In the genomic region with DNA sequence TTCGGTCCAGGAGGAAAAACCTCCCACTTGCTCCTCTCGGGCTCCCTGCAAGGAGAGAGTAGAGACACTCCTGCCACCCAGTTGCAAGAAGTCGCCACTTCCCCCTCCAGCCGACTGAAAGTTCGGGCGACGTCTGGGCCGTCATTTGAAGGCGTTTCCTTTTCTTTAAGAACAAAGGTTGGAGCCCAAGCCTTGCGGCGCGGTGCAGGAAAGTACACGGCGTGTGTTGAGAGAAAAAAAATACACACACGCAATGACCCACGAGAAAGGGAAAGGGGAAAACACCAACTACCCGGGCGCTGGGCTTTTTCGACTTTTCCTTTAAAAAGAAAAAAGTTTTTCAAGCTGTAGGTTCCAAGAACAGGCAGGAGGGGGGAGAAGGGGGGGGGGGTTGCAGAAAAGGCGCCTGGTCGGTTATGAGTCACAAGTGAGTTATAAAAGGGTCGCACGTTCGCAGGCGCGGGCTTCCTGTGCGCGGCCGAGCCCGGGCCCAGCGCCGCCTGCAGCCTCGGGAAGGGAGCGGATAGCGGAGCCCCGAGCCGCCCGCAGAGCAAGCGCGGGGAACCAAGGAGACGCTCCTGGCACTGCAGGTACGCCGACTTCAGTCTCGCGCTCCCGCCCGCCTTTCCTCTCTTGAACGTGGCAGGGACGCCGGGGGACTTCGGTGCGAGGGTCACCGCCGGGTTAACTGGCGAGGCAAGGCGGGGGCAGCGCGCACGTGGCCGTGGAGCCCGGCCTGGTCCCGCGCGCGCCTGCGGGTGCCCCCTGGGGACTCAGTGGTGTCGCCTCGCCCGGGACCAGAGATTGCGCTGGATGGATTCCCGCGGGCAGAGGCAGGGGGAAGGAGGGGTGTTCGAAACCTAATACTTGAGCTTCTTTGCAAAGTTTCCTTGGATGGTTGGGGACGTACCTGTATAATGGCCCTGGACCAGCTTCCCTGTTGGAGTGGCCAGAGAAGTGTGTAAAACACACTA, we compare ENCODE assay signal across 1 cellular context.
TF ChIP-seq lines count a peak whose summit lies in the region.

No MANE protein-coding gene starts in this region.

TF ChIP-seq in GM23338, 12 proteins besides CTCF, POLR2A, EP300 and RAD21 (continued from another document):
- TF ChIP-seq, protein P1, sequence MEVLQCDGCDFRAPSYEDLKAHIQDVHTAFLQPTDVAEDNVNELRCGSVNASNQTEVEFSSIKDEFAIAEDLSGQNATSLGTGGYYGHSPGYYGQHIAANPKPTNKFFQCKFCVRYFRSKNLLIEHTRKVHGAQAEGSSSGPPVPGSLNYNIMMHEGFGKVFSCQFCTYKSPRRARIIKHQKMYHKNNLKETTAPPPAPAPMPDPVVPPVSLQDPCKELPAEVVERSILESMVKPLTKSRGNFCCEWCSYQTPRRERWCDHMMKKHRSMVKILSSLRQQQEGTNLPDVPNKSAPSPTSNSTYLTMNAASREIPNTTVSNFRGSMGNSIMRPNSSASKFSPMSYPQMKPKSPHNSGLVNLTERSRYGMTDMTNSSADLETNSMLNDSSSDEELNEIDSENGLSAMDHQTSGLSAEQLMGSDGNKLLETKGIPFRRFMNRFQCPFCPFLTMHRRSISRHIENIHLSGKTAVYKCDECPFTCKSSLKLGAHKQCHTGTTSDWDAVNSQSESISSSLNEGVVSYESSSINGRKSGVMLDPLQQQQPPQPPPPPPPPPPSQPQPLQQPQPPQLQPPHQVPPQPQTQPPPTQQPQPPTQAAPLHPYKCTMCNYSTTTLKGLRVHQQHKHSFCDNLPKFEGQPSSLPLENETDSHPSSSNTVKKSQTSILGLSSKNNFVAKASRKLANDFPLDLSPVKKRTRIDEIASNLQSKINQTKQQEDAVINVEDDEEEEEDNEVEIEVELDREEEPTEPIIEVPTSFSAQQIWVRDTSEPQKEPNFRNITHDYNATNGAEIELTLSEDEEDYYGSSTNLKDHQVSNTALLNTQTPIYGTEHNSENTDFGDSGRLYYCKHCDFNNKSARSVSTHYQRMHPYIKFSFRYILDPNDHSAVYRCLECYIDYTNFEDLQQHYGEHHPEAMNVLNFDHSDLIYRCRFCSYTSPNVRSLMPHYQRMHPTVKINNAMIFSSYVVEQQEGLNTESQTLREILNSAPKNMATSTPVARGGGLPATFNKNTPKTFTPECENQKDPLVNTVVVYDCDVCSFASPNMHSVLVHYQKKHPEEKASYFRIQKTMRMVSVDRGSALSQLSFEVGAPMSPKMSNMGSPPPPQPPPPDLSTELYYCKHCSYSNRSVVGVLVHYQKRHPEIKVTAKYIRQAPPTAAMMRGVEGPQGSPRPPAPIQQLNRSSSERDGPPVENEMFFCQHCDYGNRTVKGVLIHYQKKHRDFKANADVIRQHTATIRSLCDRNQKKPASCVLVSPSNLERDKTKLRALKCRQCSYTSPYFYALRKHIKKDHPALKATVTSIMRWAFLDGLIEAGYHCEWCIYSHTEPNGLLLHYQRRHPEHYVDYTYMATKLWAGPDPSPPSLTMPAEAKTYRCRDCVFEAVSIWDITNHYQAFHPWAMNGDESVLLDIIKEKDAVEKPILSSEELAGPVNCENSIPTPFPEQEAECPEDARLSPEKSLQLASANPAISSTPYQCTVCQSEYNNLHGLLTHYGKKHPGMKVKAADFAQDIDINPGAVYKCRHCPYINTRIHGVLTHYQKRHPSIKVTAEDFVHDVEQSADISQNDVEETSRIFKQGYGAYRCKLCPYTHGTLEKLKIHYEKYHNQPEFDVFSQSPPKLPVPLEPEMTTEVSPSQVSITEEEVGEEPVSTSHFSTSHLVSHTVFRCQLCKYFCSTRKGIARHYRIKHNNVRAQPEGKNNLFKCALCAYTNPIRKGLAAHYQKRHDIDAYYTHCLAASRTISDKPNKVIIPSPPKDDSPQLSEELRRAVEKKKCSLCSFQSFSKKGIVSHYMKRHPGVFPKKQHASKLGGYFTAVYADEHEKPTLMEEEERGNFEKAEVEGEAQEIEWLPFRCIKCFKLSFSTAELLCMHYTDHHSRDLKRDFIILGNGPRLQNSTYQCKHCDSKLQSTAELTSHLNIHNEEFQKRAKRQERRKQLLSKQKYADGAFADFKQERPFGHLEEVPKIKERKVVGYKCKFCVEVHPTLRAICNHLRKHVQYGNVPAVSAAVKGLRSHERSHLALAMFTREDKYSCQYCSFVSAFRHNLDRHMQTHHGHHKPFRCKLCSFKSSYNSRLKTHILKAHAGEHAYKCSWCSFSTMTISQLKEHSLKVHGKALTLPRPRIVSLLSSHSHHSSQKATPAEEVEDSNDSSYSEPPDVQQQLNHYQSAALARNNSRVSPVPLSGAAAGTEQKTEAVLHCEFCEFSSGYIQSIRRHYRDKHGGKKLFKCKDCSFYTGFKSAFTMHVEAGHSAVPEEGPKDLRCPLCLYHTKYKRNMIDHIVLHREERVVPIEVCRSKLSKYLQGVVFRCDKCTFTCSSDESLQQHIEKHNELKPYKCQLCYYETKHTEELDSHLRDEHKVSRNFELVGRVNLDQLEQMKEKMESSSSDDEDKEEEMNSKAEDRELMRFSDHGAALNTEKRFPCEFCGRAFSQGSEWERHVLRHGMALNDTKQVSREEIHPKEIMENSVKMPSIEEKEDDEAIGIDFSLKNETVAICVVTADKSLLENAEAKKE (CRISPR knock-in tag; IDR thresholded peaks at IDR 0.05), result no peak
- TF ChIP-seq CREB1 (CRISPR knock-in tag; IDR thresholded peaks at IDR 0.05; ENCODE audit: low read depth) (no peak), ZNF114 (CRISPR knock-in tag; IDR thresholded peaks at IDR 0.05) (no peak), POLR2AphosphoS5 (IDR thresholded peaks at IDR 0.05; ENCODE audit: low read depth) (no peak), EZH2phosphoT487 (IDR thresholded peaks at IDR 0.05; ENCODE audit: unreplicated experiment) (no peak)
TF ChIP-seq in GM23338: peak in this region for 0.
